ENCODE assay signal across 23 cellular contexts in the genomic region with DNA sequence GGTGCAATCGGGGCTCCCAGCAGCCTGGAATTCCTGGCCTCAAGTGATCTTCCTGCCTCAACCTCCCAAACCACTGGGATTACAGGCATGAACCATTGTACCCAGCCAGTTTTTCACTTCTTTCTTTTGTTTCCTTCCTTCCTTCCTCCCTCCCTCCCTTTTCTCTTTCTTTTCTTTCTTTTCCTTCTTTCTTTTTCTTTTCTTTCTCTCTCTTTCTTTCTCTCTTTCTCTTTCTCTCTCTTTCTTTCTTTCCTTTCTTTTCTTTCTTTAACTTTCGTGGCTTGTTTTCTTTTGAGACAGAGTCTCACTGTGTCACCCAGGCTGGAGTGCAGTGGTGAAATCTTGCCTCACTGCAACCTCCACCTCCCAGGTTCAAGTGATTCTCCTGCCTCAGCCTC. TPM values are rescaled to one million over a fixed set of nuclear protein-coding genes. Genes with fewer than 3 reads are reported as not detected.
DNase-seq lines count a peak whose midpoint lies in the region; ATAC-seq, FAIRE-seq and TF ChIP-seq lines count a peak whose summit lies in the region.
"Had no signal": no experiment of that assay in that cellular context is flagged by ENCODE, and none has a peak within 500 bp of the region (broad histone marks: within the 10 kb centered on the region; RNA-seq: fewer than 3 reads in every experiment).

No MANE protein-coding gene starts in this region.

- no peak for TF ChIP-seq RAD21 in GM12878 (IDR thresholded peaks at IDR 0.05; ENCODE audit: insufficient read depth, low read depth, low read length)

- no peak for ATAC-seq in activated T-cell treated with anti-CD3 and anti-CD28 coated beads, Interleukin-2, amount 50 U/mL, for 72 hours (replicated peaks in 1 of 2)
- no peak for ATAC-seq in activated T-cell treated with anti-CD3 and anti-CD28 coated beads, Interleukin-2, amount 50 U/mL, for 4 hours
- no peak for ATAC-seq in GM12878
- ATAC-seq in stimulated activated naive B cell treated with anti-CD40 and anti-IgM and Interleukin-4, amounts not matched to agents 10 μg/mL and 1 μg/mL and 100 μg/mL, for 72 hours (replicated peaks), result no peak
- no peak for ATAC-seq in GM21619 (IDR thresholded peaks at IDR 0.05; ENCODE audit: unreplicated experiment)
- ATAC-seq: Panc1 had no signal

- peak overlapping the region; percentile 99 for H3K27ac ChIP-seq in MM.1S (ENCODE audit: low read length)
- H3K27ac ChIP-seq in GM12878 (ENCODE audit: control insufficient read depth, insufficient read depth), result peak overlapping the region; percentile 81
- H3K27ac ChIP-seq: breast epithelium, tibial artery had no signal

- no peaks in the 10 kb centered on the region for H4K20me1 ChIP-seq in MM.1S (ENCODE audit: insufficient read depth, low read length)
- H4K20me1 ChIP-seq in GM12878 (ENCODE audit: control insufficient read depth, insufficient read depth), result no peaks in the 10 kb centered on the region

- H3K4me2 ChIP-seq in MM.1S (ENCODE audit: low read depth, low read length), result peak overlapping the region; percentile 74; the same call in 1 of the 2 replicates
- H3K4me2 ChIP-seq in GM12878 (ENCODE audit: control insufficient read depth, insufficient read depth), result peak overlapping the region; percentile 1; the same call in 1 of the 2 replicates

- CTCF ChIA-PET in GM12878 (lab: Yijun Ruan, JAX), result interaction anchor here (0.8 to 2.3 kb wide), 7 partner anchors 11 to 41 kb away, joined by 3 to 14 read pairs (median 8); no protein-coding TSS in a partner anchor

- H3K27ac Mint-ChIP-seq in activated T-cell treated with anti-CD3 and anti-CD28 coated beads, Interleukin-2, amount 50 U/mL, for 72 hours, result peak overlapping the region; percentile 33
- H3K27ac Mint-ChIP-seq in stimulated activated naive B cell treated with anti-CD40 and anti-IgM and Interleukin-4, amounts not matched to agents 10 μg/mL and 1 μg/mL and 100 μg/mL, for 72 hours, result peak overlapping the region; percentile 97
- H3K27ac Mint-ChIP-seq: activated naive CD4-positive, alpha-beta T cell treated with anti-CD3 and anti-CD28 coated beads for 36 hours had no signal

- H3K4me1 ChIP-seq in MM.1S (ENCODE audit: low read length) (peaks cover 52% of the 10 kb centered on the region), GM12878 (ENCODE audit: control insufficient read depth, insufficient read depth, low read length) (peaks cover 47% of the 10 kb centered on the region)
- H3K4me1 ChIP-seq: breast epithelium, stomach, tibial artery had no signal

- SMC1A ChIA-PET in GM12878 (lab: Charles Lee; ENCODE audit: uncharacterized antibody, unreplicated experiment), result interaction anchor here (0.7 to 5.8 kb wide), 9 partner anchors 10 to 50 kb away, joined by 3 to 76 read pairs (median 11); a partner anchor contains a TSS

- no peak overlapping the region for H3K4me3 Mint-ChIP-seq in activated T-cell treated with anti-CD3 and anti-CD28 coated beads, Interleukin-2, amount 50 U/mL, for 72 hours
- no peak overlapping the region for H3K4me3 Mint-ChIP-seq in activated T-cell treated with anti-CD3 and anti-CD28 coated beads, Interleukin-2, amount 50 U/mL, for 4 hours
- peak overlapping the region; percentile 26 to 71 for H3K4me3 Mint-ChIP-seq in stimulated activated naive B cell treated with anti-CD40 and anti-IgM and Interleukin-4, amounts not matched to agents 10 μg/mL and 1 μg/mL and 100 μg/mL, for 72 hours
- H3K4me3 Mint-ChIP-seq: activated naive CD4-positive, alpha-beta T cell treated with anti-CD3 and anti-CD28 coated beads for 36 hours had no signal

- H3K36me3 ChIP-seq in MM.1S (replicated peaks; ENCODE audit: insufficient read depth, low read length), result no peaks in the 10 kb centered on the region; the same call in 1 of the 2 replicates
- H3K36me3 ChIP-seq in GM12878 (ENCODE audit: control insufficient read depth in 2 of 2, insufficient read depth in 2 of 2, low read length in 1 of 2), result peaks cover 10 to 22% of the 10 kb centered on the region in 2 experiments; a peak in 3 of 4 replicates
- H3K36me3 ChIP-seq: breast epithelium had no signal

- H3K9me3 ChIP-seq in MM.1S (replicated peaks; ENCODE audit: insufficient read depth, low read length), result no peaks in the 10 kb centered on the region
- H3K9me3 ChIP-seq in GM12878 (replicated peaks; ENCODE audit: control insufficient read depth, insufficient read depth, low read length), result no peaks in the 10 kb centered on the region
- H3K9me3 ChIP-seq: breast epithelium, stomach, tibial artery had no signal

- H3F3A ChIP-seq in MM.1S (ENCODE audit: insufficient read depth, low read length), result peaks cover 57% of the 10 kb centered on the region

- no peak for TF ChIP-seq EP300 in GM12878 (IDR thresholded peaks at IDR 0.05; ENCODE audit: borderline replicate concordance in 1 of 2, control insufficient read depth in 1 of 2, low read depth in 2 of 2, low read length in 2 of 2)

- H3K79me2 ChIP-seq in MM.1S (ENCODE audit: low read length) (peaks cover 49% of the 10 kb centered on the region), GM12878 (ENCODE audit: control insufficient read depth, insufficient read depth, low read length) (peaks cover 7% of the 10 kb centered on the region)

- 0 out of 2 replicates have a peak overlapping the region, but pooled peaks have one; percentile 72 for H3K4me3 ChIP-seq in MM.1S (ENCODE audit: low read length)
- no peak overlapping the region for H3K4me3 ChIP-seq in GM12878
- H3K4me3 ChIP-seq: breast epithelium, stomach, tibial artery had no signal

- H2AFZ ChIP-seq in MM.1S (ENCODE audit: low read length), result no peak overlapping the region
- H2AFZ ChIP-seq in GM12878 (ENCODE audit: control insufficient read depth, low read depth, low read length), result no peak overlapping the region

- H3K27me3 Mint-ChIP-seq in activated T-cell treated with anti-CD3 and anti-CD28 coated beads, Interleukin-2, amount 50 U/mL, for 72 hours (ENCODE audit: low read depth), result no peaks in the 10 kb centered on the region
- H3K27me3 Mint-ChIP-seq in activated T-cell treated with anti-CD3 and anti-CD28 coated beads, Interleukin-2, amount 50 U/mL, for 4 hours (ENCODE audit: low read depth), result no peaks in the 10 kb centered on the region
- no peaks in the 10 kb centered on the region for H3K27me3 Mint-ChIP-seq in stimulated activated naive B cell treated with anti-CD40 and anti-IgM and Interleukin-4, amounts not matched to agents 10 μg/mL and 1 μg/mL and 100 μg/mL, for 72 hours

- DNase-seq in activated T-cell treated with anti-CD3 and anti-CD28 coated beads, Interleukin-2, amount 50 U/mL, for 72 hours, result no peak
- DNase-seq in activated T-cell treated with anti-CD3 and anti-CD28 coated beads, Interleukin-2, amount 50 U/mL, for 4 hours, result no peak
- no peak for DNase-seq in MM.1S
- DNase-seq in GM12878 (ENCODE audit: low read depth, low spot score), result no peak
- DNase-seq in stimulated activated naive B cell treated with anti-CD40 and anti-IgM and Interleukin-4, amounts not matched to agents 10 μg/mL and 1 μg/mL and 100 μg/mL, for 72 hours, result no peak
- DNase-seq in stimulated activated CD4-positive, alpha-beta T cell treated with anti-CD3 and anti-CD28 coated beads, Interleukin-12 subunit alpha, Interleukin-12 subunit beta, amount 100 ng/mL, for 4 hours, result no peak
- DNase-seq in dermis blood vessel endothelial cell, result no peak
- DNase-seq: activated CD8-positive, alpha-beta memory T cell treated with anti-CD3 and anti-CD28 coated beads for 24 hours; activated naive CD4-positive, alpha-beta T cell treated with anti-CD3 and anti-CD28 coated beads for 36 hours; GDM1; hypothalamus; immature natural killer cell; Kasumi-1; mesendoderm; MV-4-11; NCI-H146; NK-92 treated with Interleukin-12 subunit alpha and Interleukin-12 subunit beta, amount 100 ng/mL, for 24 hours; SIG-M5; stomach; tibial artery had no signal

- TF ChIP-seq POLR2A in GM12878 (IDR thresholded peaks at IDR 0.05; ENCODE audit: low read depth, low read length), result no peak

- H3K27me3 ChIP-seq in MM.1S (replicated peaks; ENCODE audit: insufficient read depth, low read length), result no peaks in the 10 kb centered on the region
- no peaks in the 10 kb centered on the region for H3K27me3 ChIP-seq in GM12878 (replicated peaks in 1 of 2; ENCODE audit: control insufficient read depth in 2 of 2, insufficient read depth in 2 of 2, low read length in 1 of 2)
- H3K27me3 ChIP-seq: breast epithelium, stomach, tibial artery had no signal

- in situ Hi-C loops in GM12878 (cut with MboI), result no loop called here

- H3K9ac ChIP-seq in MM.1S (ENCODE audit: low read length) (peak overlapping the region; percentile 89), GM12878 (ENCODE audit: control insufficient read depth, insufficient read depth, low read length) (no peak overlapping the region)

- FAIRE-seq in GM12878 (lab: Jason Lieb, UNC), result no peak

- H3K4me1 Mint-ChIP-seq in activated T-cell treated with anti-CD3 and anti-CD28 coated beads, Interleukin-2, amount 50 U/mL, for 72 hours (ENCODE audit: low read depth), result peaks cover 5% of the 10 kb centered on the region
- peaks cover 6% of the 10 kb centered on the region for H3K4me1 Mint-ChIP-seq in activated T-cell treated with anti-CD3 and anti-CD28 coated beads, Interleukin-2, amount 50 U/mL, for 4 hours (ENCODE audit: low read depth)
- peaks cover 41 to 68% of the 10 kb centered on the region in 2 donors for H3K4me1 Mint-ChIP-seq in stimulated activated naive B cell treated with anti-CD40 and anti-IgM and Interleukin-4, amounts not matched to agents 10 μg/mL and 1 μg/mL and 100 μg/mL, for 72 hours

- H3K9me2 ChIP-seq in MM.1S (replicated peaks; ENCODE audit: insufficient read depth, low read length), result no peaks in the 10 kb centered on the region

- intact Hi-C loops in GM12878 (cut with micrococcal nuclease; ENCODE audit: unreplicated experiment), result loop anchor here (1.0 kb wide), 1 partner anchor 37 kb away; no protein-coding TSS in a partner anchor

- peaks cover 0 to 6% of the 10 kb centered on the region in 2 donors for H3K36me3 Mint-ChIP-seq in activated T-cell treated with anti-CD3 and anti-CD28 coated beads, Interleukin-2, amount 50 U/mL, for 72 hours (ENCODE audit: insufficient read depth in 2 of 2)
- peaks cover 11% of the 10 kb centered on the region for H3K36me3 Mint-ChIP-seq in activated T-cell treated with anti-CD3 and anti-CD28 coated beads, Interleukin-2, amount 50 U/mL, for 4 hours (ENCODE audit: insufficient read depth)
- H3K36me3 Mint-ChIP-seq in stimulated activated naive B cell treated with anti-CD40 and anti-IgM and Interleukin-4, amounts not matched to agents 10 μg/mL and 1 μg/mL and 100 μg/mL, for 72 hours, result peaks cover 54 to 62% of the 10 kb centered on the region in 2 donors

- BruUV-seq in GM12878 (replicated peaks; lab: Mats Ljungman, UMichigan), result no TSS peak

- TF ChIP-seq CTCF in MM.1S (IDR thresholded peaks at IDR 0.05; ENCODE audit: low read length) (no peak), GM12878 (IDR thresholded peaks at IDR 0.05 in 2 of 3, conservative IDR thresholded peaks at IDR 0.05 in 1 of 3; ENCODE audit: control insufficient read depth in 2 of 3, extremely low read depth in 1 of 3, insufficient read depth in 1 of 3, low read depth in 3 of 3, low read length in 3 of 3) (no peak)

- WGBS in GM12878 (ENCODE audit: insufficient coverage, insufficient replicate concordance, low lambda C conversion rate, missing lambda C conversion rate), result 70% methylated on average over 2 of the region's 2 CpGs

- RAD21 ChIA-PET in GM12878 (lab: Charles Lee; ENCODE audit: unreplicated experiment), result interaction anchor here (1.0 to 9.0 kb wide), 8 partner anchors 13 to 49 kb away, joined by 3 to 115 read pairs (median 6); a partner anchor contains a TSS

- no peaks in the 10 kb centered on the region for H3K9me3 Mint-ChIP-seq in activated T-cell treated with anti-CD3 and anti-CD28 coated beads, Interleukin-2, amount 50 U/mL, for 72 hours
- H3K9me3 Mint-ChIP-seq in activated T-cell treated with anti-CD3 and anti-CD28 coated beads, Interleukin-2, amount 50 U/mL, for 4 hours, result no peaks in the 10 kb centered on the region
- H3K9me3 Mint-ChIP-seq in stimulated activated naive B cell treated with anti-CD40 and anti-IgM and Interleukin-4, amounts not matched to agents 10 μg/mL and 1 μg/mL and 100 μg/mL, for 72 hours, result no peaks in the 10 kb centered on the region
- H3K9me3 Mint-ChIP-seq: activated naive CD4-positive, alpha-beta T cell treated with anti-CD3 and anti-CD28 coated beads for 36 hours; immature natural killer cell had no signal

- POLR2A ChIA-PET in GM12878 (lab: Charles Lee), result interaction anchor here (0.7 to 9.7 kb wide), 6 partner anchors 15 to 41 kb away, joined by 3 to 210 read pairs (median 6); a partner anchor contains a TSS

RNA-seq across cellular contexts. Expression of a gene that starts 12.3 kb away (rescaled TPM):
- total RNA-seq in activated T-cell treated with anti-CD3 and anti-CD28 coated beads, Interleukin-2, amount 50 U/mL, for 72 hours, result 10 to 100 TPM; 37.8 to 42.2 TPM
- 10 to 100 TPM; 24.8 to 35.9 (median 27.4) TPM for total RNA-seq in activated T-cell treated with anti-CD3 and anti-CD28 coated beads, Interleukin-2, amount 50 U/mL, for 4 hours
- total RNA-seq in GM12878 (2013; cell fraction: nucleolus; rRNA removed), result 58.5 and 75.7 TPM in 2 replicates
- 47.4 and 57.8 TPM in 2 replicates for total RNA-seq in GM12878 (2014; rRNA removed)
- total RNA-seq in GM12878 (2014; rRNA removed; fragmentation: Illumina TruSeq; extraction: Trizol), result 18.8 and 19.7 TPM in 2 replicates
- total RNA-seq in GM12878 (2021), result 76.0 and 76.2 TPM in 2 replicates
- 13.3 TPM for polyA plus RNA-seq in GM12878 (2011; ENCODE audit: low read depth)
- polyA plus RNA-seq in GM12878 (2011; rRNA removed), result 19.8 and 35.9 TPM in 2 replicates
- polyA plus RNA-seq in GM12878 (2011; cell fraction: cytosol; rRNA removed), result 93.9 and 138 TPM in 2 replicates
- polyA plus RNA-seq in GM12878 (2011; cell fraction: nucleus; rRNA removed), result 24.8 and 48.1 TPM in 2 replicates
- 39.8 and 46.0 TPM in 2 replicates for polyA plus RNA-seq in GM12878 (2012)
- 6.7 and 18.0 TPM in 2 replicates for polyA plus RNA-seq in GM12878 (2014; fragmentation: Illumina TruSeq; extraction: Trizol)
- 1 to 10 TPM; 5.8 to 8.0 TPM for polyA plus RNA-seq in GM12878 (2014; fragmentation: Nextera tagmentation; extraction: Ambion mirVana)
- 72.6 and 75.6 TPM in 2 replicates for polyA plus RNA-seq in GM12878 (2014; rRNA removed)
- 100 to 1,000 TPM in 1 of 2 experiments, 10 to 100 TPM in 1; 85.0 to 111 TPM for polyA plus RNA-seq in GM12878 (2016; fragmentation: Nextera tagmentation; extraction: Ambion mirVana)
- 68.1 and 120 TPM in 2 replicates for polyA minus RNA-seq in GM12878 (2011; rRNA and poly(A)+ RNA removed)
- 36.6 and 53.6 TPM in 2 replicates for polyA minus RNA-seq in GM12878 (2011; cell fraction: cytosol; rRNA and poly(A)+ RNA removed)
- 9.7 and 27.0 TPM in 2 replicates for polyA minus RNA-seq in GM12878 (2011; cell fraction: nucleus; rRNA and poly(A)+ RNA removed)
- 94.3 and 147 TPM in 2 replicates for total RNA-seq in dermis blood vessel endothelial cell

RNA-seq across cellular contexts. Expression of a gene that starts 19.0 kb away (rescaled TPM):
- 10 to 100 TPM in 1 of 2 donors, 1 to 10 TPM in 1; 9.1 to 11.8 TPM for total RNA-seq in activated T-cell treated with anti-CD3 and anti-CD28 coated beads, Interleukin-2, amount 50 U/mL, for 72 hours
- 10 to 100 TPM; 13.7 to 15.4 (median 15.0) TPM for total RNA-seq in activated T-cell treated with anti-CD3 and anti-CD28 coated beads, Interleukin-2, amount 50 U/mL, for 4 hours
- total RNA-seq in GM12878 (2013; cell fraction: nucleolus; rRNA removed), result 7.4 and 13.0 TPM in 2 replicates
- total RNA-seq in GM12878 (2014; rRNA removed) (14.6 and 16.9 TPM in 2 replicates), GM12878 (2014; rRNA removed; fragmentation: Illumina TruSeq; extraction: Trizol) (5.6 and 6.1 TPM in 2 replicates), GM12878 (2021) (11.9 and 14.8 TPM in 2 replicates), dermis blood vessel endothelial cell (11.6 and 25.5 TPM in 2 replicates)
- 2.5 TPM for polyA plus RNA-seq in GM12878 (2011; ENCODE audit: low read depth)
- polyA plus RNA-seq in GM12878 (2011; rRNA removed) (2.2 and 4.7 TPM in 2 replicates), GM12878 (2014; fragmentation: Illumina TruSeq; extraction: Trizol) (3.1 and 4.4 TPM in 2 replicates), GM12878 (2014; fragmentation: Nextera tagmentation; extraction: Ambion mirVana) (1 to 10 TPM; 4.1 to 9.1 TPM), GM12878 (2014; rRNA removed) (14.8 and 16.4 TPM in 2 replicates), GM12878 (2016; fragmentation: Nextera tagmentation; extraction: Ambion mirVana) (10 to 100 TPM; 13.6 to 15.7 TPM)
- 7.6 and 12.6 TPM in 2 replicates for polyA plus RNA-seq in GM12878 (2011; cell fraction: cytosol; rRNA removed)
- polyA plus RNA-seq in GM12878 (2011; cell fraction: nucleus; rRNA removed), result 3.2 and 5.7 TPM in 2 replicates
- 7.5 and 7.6 TPM in 2 replicates for polyA plus RNA-seq in GM12878 (2012)
- 1.8 and 2.9 TPM in 2 replicates for polyA minus RNA-seq in GM12878 (2011; rRNA and poly(A)+ RNA removed)
- polyA minus RNA-seq in GM12878 (2011; cell fraction: cytosol; rRNA and poly(A)+ RNA removed), result 1.2 and 3.3 TPM in 2 replicates
- polyA minus RNA-seq in GM12878 (2011; cell fraction: nucleus; rRNA and poly(A)+ RNA removed), result 2.4 and 4.1 TPM in 2 replicates

RNA-seq across cellular contexts. Expression of a gene that starts 19.1 kb away (rescaled TPM):
- 10 to 100 TPM; 13.1 to 13.6 TPM for total RNA-seq in activated T-cell treated with anti-CD3 and anti-CD28 coated beads, Interleukin-2, amount 50 U/mL, for 72 hours
- 10 to 100 TPM; 54.8 to 57.9 (median 57.7) TPM for total RNA-seq in activated T-cell treated with anti-CD3 and anti-CD28 coated beads, Interleukin-2, amount 50 U/mL, for 4 hours
- total RNA-seq in GM12878 (2013; cell fraction: nucleolus; rRNA removed), result 14.5 and 20.6 TPM in 2 replicates
- total RNA-seq in GM12878 (2014; rRNA removed), result 22.1 and 26.3 TPM in 2 replicates
- 21.5 and 26.0 TPM in 2 replicates for total RNA-seq in GM12878 (2014; rRNA removed; fragmentation: Illumina TruSeq; extraction: Trizol)
- 52.3 and 53.3 TPM in 2 replicates for total RNA-seq in GM12878 (2021)
- 7.6 TPM for polyA plus RNA-seq in GM12878 (2011; ENCODE audit: low read depth)
- 10.3 and 22.4 TPM in 2 replicates for polyA plus RNA-seq in GM12878 (2011; rRNA removed)
- 31.1 and 46.1 TPM in 2 replicates for polyA plus RNA-seq in GM12878 (2011; cell fraction: cytosol; rRNA removed)
- polyA plus RNA-seq in GM12878 (2011; cell fraction: nucleus; rRNA removed), result 48.4 and 79.5 TPM in 2 replicates
- 14.6 and 16.7 TPM in 2 replicates for polyA plus RNA-seq in GM12878 (2012)
- polyA plus RNA-seq in GM12878 (2014; fragmentation: Illumina TruSeq; extraction: Trizol), result 6.1 and 18.2 TPM in 2 replicates
- 1 to 10 TPM in 1 of 2 experiments, under 1 TPM in 1; 0.40 to 2.0 TPM for polyA plus RNA-seq in GM12878 (2014; fragmentation: Nextera tagmentation; extraction: Ambion mirVana)
- polyA plus RNA-seq in GM12878 (2014; rRNA removed), result 64.4 and 72.4 TPM in 2 replicates
- 10 to 100 TPM; 54.8 to 57.1 TPM for polyA plus RNA-seq in GM12878 (2016; fragmentation: Nextera tagmentation; extraction: Ambion mirVana)
- polyA minus RNA-seq in GM12878 (2011; rRNA and poly(A)+ RNA removed), result 18.4 and 27.2 TPM in 2 replicates
- polyA minus RNA-seq in GM12878 (2011; cell fraction: cytosol; rRNA and poly(A)+ RNA removed), result 13.2 and 19.0 TPM in 2 replicates
- 14.1 and 29.3 TPM in 2 replicates for polyA minus RNA-seq in GM12878 (2011; cell fraction: nucleus; rRNA and poly(A)+ RNA removed)
- total RNA-seq in dermis blood vessel endothelial cell, result 21.6 and 28.8 TPM in 2 replicates

RNA-seq across cellular contexts. Expression of a gene that starts 33.0 kb away (rescaled TPM):
- 10 to 100 TPM; 40.5 to 53.5 TPM for total RNA-seq in activated T-cell treated with anti-CD3 and anti-CD28 coated beads, Interleukin-2, amount 50 U/mL, for 72 hours
- total RNA-seq in activated T-cell treated with anti-CD3 and anti-CD28 coated beads, Interleukin-2, amount 50 U/mL, for 4 hours, result 10 to 100 TPM; 67.3 to 77.4 (median 72.0) TPM
- total RNA-seq in GM12878 (2013; cell fraction: nucleolus; rRNA removed), result 18.6 and 25.8 TPM in 2 replicates
- total RNA-seq in GM12878 (2014; rRNA removed) (66.3 and 73.5 TPM in 2 replicates), GM12878 (2014; rRNA removed; fragmentation: Illumina TruSeq; extraction: Trizol) (73.8 and 78.0 TPM in 2 replicates), GM12878 (2021) (47.8 and 49.2 TPM in 2 replicates), dermis blood vessel endothelial cell (19.9 and 22.4 TPM in 2 replicates)
- polyA plus RNA-seq in GM12878 (2011; ENCODE audit: low read depth), result 14.7 TPM
- polyA plus RNA-seq in GM12878 (2011; rRNA removed) (39.8 and 76.8 TPM in 2 replicates), GM12878 (2014; fragmentation: Illumina TruSeq; extraction: Trizol) (83.8 and 119 TPM in 2 replicates), GM12878 (2014; fragmentation: Nextera tagmentation; extraction: Ambion mirVana) (10 to 100 TPM; 16.4 to 43.4 TPM), GM12878 (2014; rRNA removed) (99.6 and 105 TPM in 2 replicates), GM12878 (2016; fragmentation: Nextera tagmentation; extraction: Ambion mirVana) (100 to 1,000 TPM; 110 to 116 TPM)
- 90.1 and 134 TPM in 2 replicates for polyA plus RNA-seq in GM12878 (2011; cell fraction: cytosol; rRNA removed)
- polyA plus RNA-seq in GM12878 (2011; cell fraction: nucleus; rRNA removed), result 55.3 and 57.1 TPM in 2 replicates
- polyA plus RNA-seq in GM12878 (2012), result 68.0 and 85.8 TPM in 2 replicates
- 16.8 and 42.1 TPM in 2 replicates for polyA minus RNA-seq in GM12878 (2011; rRNA and poly(A)+ RNA removed)
- 11.5 and 15.6 TPM in 2 replicates for polyA minus RNA-seq in GM12878 (2011; cell fraction: cytosol; rRNA and poly(A)+ RNA removed)
- 67.7 and 94.0 TPM in 2 replicates for polyA minus RNA-seq in GM12878 (2011; cell fraction: nucleus; rRNA and poly(A)+ RNA removed)

RNA-seq across cellular contexts. Expression of a gene that starts 49.5 kb away (rescaled TPM):
- 10 to 100 TPM; 30.6 to 35.7 TPM for total RNA-seq in activated T-cell treated with anti-CD3 and anti-CD28 coated beads, Interleukin-2, amount 50 U/mL, for 72 hours
- 10 to 100 TPM; 24.8 to 30.1 (median 27.0) TPM for total RNA-seq in activated T-cell treated with anti-CD3 and anti-CD28 coated beads, Interleukin-2, amount 50 U/mL, for 4 hours
- 90.6 and 113 TPM in 2 replicates for total RNA-seq in GM12878 (2013; cell fraction: nucleolus; rRNA removed)
- total RNA-seq in GM12878 (2014; rRNA removed) (26.4 and 27.8 TPM in 2 replicates), GM12878 (2014; rRNA removed; fragmentation: Illumina TruSeq; extraction: Trizol) (21.0 and 21.2 TPM in 2 replicates), GM12878 (2021) (25.1 and 32.4 TPM in 2 replicates), dermis blood vessel endothelial cell (15.9 and 18.0 TPM in 2 replicates)
- polyA plus RNA-seq in GM12878 (2011; ENCODE audit: low read depth), result 31.0 TPM
- polyA plus RNA-seq in GM12878 (2011; rRNA removed) (21.3 and 23.3 TPM in 2 replicates), GM12878 (2014; fragmentation: Illumina TruSeq; extraction: Trizol) (12.7 and 17.7 TPM in 2 replicates), GM12878 (2014; fragmentation: Nextera tagmentation; extraction: Ambion mirVana) (10 to 100 TPM; 17.0 to 18.3 TPM), GM12878 (2014; rRNA removed) (38.3 and 43.9 TPM in 2 replicates), GM12878 (2016; fragmentation: Nextera tagmentation; extraction: Ambion mirVana) (10 to 100 TPM; 31.6 to 38.4 TPM)
- polyA plus RNA-seq in GM12878 (2011; cell fraction: cytosol; rRNA removed), result 24.1 and 34.0 TPM in 2 replicates
- polyA plus RNA-seq in GM12878 (2011; cell fraction: nucleus; rRNA removed), result 80.6 and 93.3 TPM in 2 replicates
- 30.8 and 40.1 TPM in 2 replicates for polyA plus RNA-seq in GM12878 (2012)
- 6.1 and 11.8 TPM in 2 replicates for polyA minus RNA-seq in GM12878 (2011; rRNA and poly(A)+ RNA removed)
- polyA minus RNA-seq in GM12878 (2011; cell fraction: cytosol; rRNA and poly(A)+ RNA removed), result 5.9 and 7.0 TPM in 2 replicates
- polyA minus RNA-seq in GM12878 (2011; cell fraction: nucleus; rRNA and poly(A)+ RNA removed), result 16.8 and 30.2 TPM in 2 replicates

Comparison
In these comparisons a context has a peak if more than half of its experiments do, and no peak if none do; other contexts are left out.
1. H3K4me3 Mint-ChIP-seq: peak in stimulated activated naive B cell treated with anti-CD40 and anti-IgM and Interleukin-4, amounts not matched to agents 10 μg/mL and 1 μg/mL and 100 μg/mL, for 72 hours (2 of 2); none in activated T-cell treated with anti-CD3 and anti-CD28 coated beads, Interleukin-2, amount 50 U/mL, for 72 hours (0 of 2) and activated T-cell treated with anti-CD3 and anti-CD28 coated beads, Interleukin-2, amount 50 U/mL, for 4 hours (single experiment).